ENCODE assay signal across 9 cellular contexts in genomic region chr1:9425859-9426258, GRCh38.
DNase-seq lines count a peak whose midpoint lies in the region; ATAC-seq and TF ChIP-seq lines count a peak whose summit lies in the region.
"Had no signal": no experiment of that assay in that cellular context is flagged by ENCODE, and none has a peak within 500 bp of the region (broad histone marks: within the 10 kb centered on the region; RNA-seq: fewer than 3 reads in every experiment).

No MANE protein-coding gene starts in this region.

- peak overlapping the region; percentile 82 for H3K27ac Mint-ChIP-seq in activated naive CD4-positive, alpha-beta T cell treated with anti-CD3 and anti-CD28 coated beads, Interleukin-2, amount 50 U/mL, for 24 hours
- H3K27ac Mint-ChIP-seq in stimulated activated naive CD8-positive, alpha-beta T cell treated with anti-CD3 and anti-CD28 coated beads, Interleukin-15, amount 100 ng/mL, for 72 hours = peak overlapping the region in 1 of 2 donors; percentile 5

- no peaks in the 10 kb centered on the region for H3K27me3 ChIP-seq in SU-DHL-6 (ENCODE audit: low read length)

- no peaks in the 10 kb centered on the region for H3K9me3 ChIP-seq in SU-DHL-6 (ENCODE audit: insufficient read depth, low read length)

- TF ChIP-seq CTCF in SU-DHL-6 (IDR thresholded peaks at IDR 0.05; ENCODE audit: insufficient read depth, low read length, poor library complexity, severe bottlenecking) = no peak

- peak overlapping the region; percentile 33; the same call in 1 of the 2 replicates for H3K9ac ChIP-seq in SU-DHL-6 (ENCODE audit: low read length)

- peaks cover 73% of the 10 kb centered on the region for H3K4me1 Mint-ChIP-seq in activated naive CD4-positive, alpha-beta T cell treated with anti-CD3 and anti-CD28 coated beads, Interleukin-2, amount 50 U/mL, for 24 hours
- peaks cover 59% of the 10 kb centered on the region for H3K4me1 Mint-ChIP-seq in stimulated activated naive CD8-positive, alpha-beta T cell treated with anti-CD3 and anti-CD28 coated beads, Interleukin-15, amount 100 ng/mL, for 72 hours

- H4K20me1 ChIP-seq in SU-DHL-6 (ENCODE audit: low read depth, low read length) = no peaks in the 10 kb centered on the region

- peak; percentile 6 for ATAC-seq in HG03039 (IDR thresholded peaks at IDR 0.05; ENCODE audit: unreplicated experiment)
- ATAC-seq in stimulated activated naive CD8-positive, alpha-beta T cell treated with anti-CD3 and anti-CD28 coated beads, Interleukin-15, amount 100 ng/mL, for 72 hours = no peak

- H2AFZ ChIP-seq in SU-DHL-6 (ENCODE audit: low read depth, low read length, severe bottlenecking) = peak overlapping the region; percentile 20

- H3K9me2 ChIP-seq in SU-DHL-6 (replicated peaks; ENCODE audit: insufficient read depth, low read length) = no peaks in the 10 kb centered on the region

- no peaks in the 10 kb centered on the region for H3K9me3 Mint-ChIP-seq in activated naive CD4-positive, alpha-beta T cell treated with anti-CD3 and anti-CD28 coated beads, Interleukin-2, amount 50 U/mL, for 24 hours
- H3K9me3 Mint-ChIP-seq in stimulated activated naive CD8-positive, alpha-beta T cell treated with anti-CD3 and anti-CD28 coated beads, Interleukin-15, amount 100 ng/mL, for 72 hours = no peaks in the 10 kb centered on the region

- DNase-seq in activated naive CD4-positive, alpha-beta T cell (lab: John Stamatoyannopoulos, UW) = no peak
- no peak for DNase-seq in stimulated activated naive CD8-positive, alpha-beta T cell treated with anti-CD3 and anti-CD28 coated beads, Interleukin-15, amount 100 ng/mL, for 72 hours
- no peak for DNase-seq in NCI-H1694 (lab: John Stamatoyannopoulos, UW)
- no peak for DNase-seq in islet precursor cell
- no peak for DNase-seq in COLO668 (lab: John Stamatoyannopoulos, UW; ENCODE audit: unreplicated experiment)

- H3K79me2 ChIP-seq in SU-DHL-6 (ENCODE audit: insufficient read depth, low read length) = no peaks in the 10 kb centered on the region

- H3F3A ChIP-seq in SU-DHL-6 (ENCODE audit: insufficient read depth) = peaks cover 35% of the 10 kb centered on the region

- H3K27me3 Mint-ChIP-seq in activated naive CD4-positive, alpha-beta T cell treated with anti-CD3 and anti-CD28 coated beads, Interleukin-2, amount 50 U/mL, for 24 hours = no peaks in the 10 kb centered on the region
- H3K27me3 Mint-ChIP-seq in stimulated activated naive CD8-positive, alpha-beta T cell treated with anti-CD3 and anti-CD28 coated beads, Interleukin-15, amount 100 ng/mL, for 72 hours = peaks cover 50% of the 10 kb centered on the region

- no peaks in the 10 kb centered on the region for H3K36me3 Mint-ChIP-seq in activated naive CD4-positive, alpha-beta T cell treated with anti-CD3 and anti-CD28 coated beads, Interleukin-2, amount 50 U/mL, for 24 hours

- H3K36me3 ChIP-seq in SU-DHL-6 (ENCODE audit: low read length) = no peaks in the 10 kb centered on the region

- H3K4me3 Mint-ChIP-seq in activated naive CD4-positive, alpha-beta T cell treated with anti-CD3 and anti-CD28 coated beads, Interleukin-2, amount 50 U/mL, for 24 hours = peak overlapping the region; percentile 78
- H3K4me3 Mint-ChIP-seq in stimulated activated naive CD8-positive, alpha-beta T cell treated with anti-CD3 and anti-CD28 coated beads, Interleukin-15, amount 100 ng/mL, for 72 hours = peak overlapping the region; percentile 60 to 76

- peak overlapping the region; percentile 64 for H3K4me2 ChIP-seq in SU-DHL-6 (ENCODE audit: low read depth, low read length, poor library complexity, severe bottlenecking)

- peak overlapping the region; percentile 34 for H3K4me3 ChIP-seq in SU-DHL-6 (ENCODE audit: insufficient read depth, low read length, poor library complexity, severe bottlenecking)

- peak overlapping the region; percentile 85 for H3K27ac ChIP-seq in SU-DHL-6 (ENCODE audit: low read depth, low read length)
- H3K27ac ChIP-seq: VCaP had no signal
